Comparison of ENCODE assay signal across 8 cellular contexts in the genomic region with DNA sequence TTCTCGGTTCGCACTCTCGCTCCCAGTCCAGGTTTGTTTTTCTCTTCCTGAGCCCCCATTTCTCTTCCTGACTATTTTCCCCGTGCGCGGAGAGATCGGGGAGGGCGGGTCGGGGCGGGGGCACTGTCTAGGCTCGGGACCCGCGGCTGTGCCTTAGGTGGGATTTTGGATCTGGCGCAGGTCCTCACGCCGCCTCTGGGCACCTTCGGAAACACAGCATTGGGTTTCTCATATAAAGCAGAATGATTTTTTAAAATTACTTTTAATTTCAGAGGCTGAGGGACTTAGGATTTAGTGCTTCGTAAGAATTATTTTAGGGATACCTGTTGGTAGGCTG. TPM values are rescaled to one million over a fixed set of nuclear protein-coding genes. Genes with fewer than 3 reads are reported as not detected.
DNase-seq lines count a peak whose midpoint lies in the region; ATAC-seq and TF ChIP-seq lines count a peak whose summit lies in the region.

No MANE protein-coding gene starts in this region.

- no peak overlapping the region for H3K14ac ChIP-seq in mesenchymal stem cell (ENCODE audit: low read length in 2 of 2)

- no peak overlapping the region for H2BK120ac ChIP-seq in mesenchymal stem cell (ENCODE audit: low read depth, low read length)

- no peak overlapping the region for H4K91ac ChIP-seq in mesenchymal stem cell (ENCODE audit: low read length)

- H4K8ac ChIP-seq in mesenchymal stem cell (ENCODE audit: low read length): no peak overlapping the region

- H3K4me1 Mint-ChIP-seq in chondrocyte (ENCODE audit: low read depth): peaks cover 15% of the 10 kb centered on the region
- H3K4me1 Mint-ChIP-seq in stimulated activated naive CD8-positive, alpha-beta T cell treated with anti-CD3 and anti-CD28 coated beads, Interleukin-15, amount 100 ng/mL, for 72 hours: peaks cover 57% of the 10 kb centered on the region

- peak overlapping the region; percentile 51 for H2AFZ ChIP-seq in mesenchymal stem cell (ENCODE audit: low read depth, low read length)

- H3K79me1 ChIP-seq in mesenchymal stem cell (replicated peaks; ENCODE audit: low read length, poor library complexity, severe bottlenecking): peaks cover 2% of the 10 kb centered on the region

- peak overlapping the region; percentile 79 for H3K4me3 Mint-ChIP-seq in chondrocyte (ENCODE audit: unreplicated experiment)
- H3K4me3 Mint-ChIP-seq in stimulated activated naive CD8-positive, alpha-beta T cell treated with anti-CD3 and anti-CD28 coated beads, Interleukin-15, amount 100 ng/mL, for 72 hours: peak overlapping the region; percentile 84 to 92

- peak overlapping the region; percentile 77 to 87 for H3K4me3 ChIP-seq in mesenchymal stem cell (ENCODE audit: insufficient read depth in 1 of 2, low read depth in 1 of 2, low read length in 2 of 2)

- DNase-seq in Daoy (ENCODE audit: low read depth): peak; percentile 62
- DNase-seq in T-helper 9 cell: peak; percentile 10
- no peak for DNase-seq in chondrocyte (ENCODE audit: low spot score)
- DNase-seq in mesenchymal stem cell: peak; percentile 26
- DNase-seq in stimulated activated naive CD8-positive, alpha-beta T cell treated with anti-CD3 and anti-CD28 coated beads, Interleukin-15, amount 100 ng/mL, for 72 hours: peak; percentile 39 to 59
- DNase-seq in effector CD8-positive, alpha-beta T cell (lab: John Stamatoyannopoulos, UW): no peak
- DNase-seq in COR-L47 (lab: John Stamatoyannopoulos, UW): no peak

- no peak overlapping the region for H2AK5ac ChIP-seq in mesenchymal stem cell (ENCODE audit: low read length, severe bottlenecking)

- H3K4ac ChIP-seq in mesenchymal stem cell (ENCODE audit: low read depth in 1 of 2, low read length in 2 of 2): no peak overlapping the region

- H2BK15ac ChIP-seq in mesenchymal stem cell (ENCODE audit: low read depth, poor library complexity, severe bottlenecking): no peak overlapping the region

- H3K36me3 ChIP-seq in mesenchymal stem cell (ENCODE audit: control insufficient read depth in 1 of 2, insufficient read depth in 2 of 2, low read depth in 1 of 2, low read length in 2 of 2): no peaks in the 10 kb centered on the region

- peak overlapping the region in 1 of 2 experiments; percentile 34 for H3K18ac ChIP-seq in mesenchymal stem cell (ENCODE audit: low read depth in 1 of 2, low read length in 2 of 2)

- no peaks in the 10 kb centered on the region for H3K9me3 ChIP-seq in mesenchymal stem cell (ENCODE audit: control insufficient read depth, low read length)

- WGBS in mesenchymal stem cell: 2% methylated on average over 13 of the region's 18 CpGs

- peaks cover 2% of the 10 kb centered on the region for H3K36me3 Mint-ChIP-seq in chondrocyte (ENCODE audit: low read depth)

- H3K23ac ChIP-seq in mesenchymal stem cell (ENCODE audit: low read length in 2 of 2): no peak overlapping the region

- H3K4me2 ChIP-seq in mesenchymal stem cell (ENCODE audit: low read length, poor library complexity, severe bottlenecking): peak overlapping the region; percentile 99

- peaks cover 0 to 15% of the 10 kb centered on the region in 2 experiments for H3K27me3 ChIP-seq in mesenchymal stem cell (ENCODE audit: control insufficient read depth in 1 of 2, insufficient read depth in 1 of 2, low read length in 2 of 2)

- no peaks in the 10 kb centered on the region for H3K27me3 Mint-ChIP-seq in chondrocyte (ENCODE audit: low read depth)
- peaks cover 5% of the 10 kb centered on the region for H3K27me3 Mint-ChIP-seq in stimulated activated naive CD8-positive, alpha-beta T cell treated with anti-CD3 and anti-CD28 coated beads, Interleukin-15, amount 100 ng/mL, for 72 hours

- H2BK5ac ChIP-seq in mesenchymal stem cell (ENCODE audit: low read depth, low read length, poor library complexity, severe bottlenecking): no peak overlapping the region

- no peak overlapping the region for H3K27ac ChIP-seq in mesenchymal stem cell (ENCODE audit: low read length, poor library complexity, severe bottlenecking)

- no peak overlapping the region for H2BK12ac ChIP-seq in mesenchymal stem cell (ENCODE audit: low read length in 2 of 2)

- TF ChIP-seq CTCF in chondrocyte (IDR thresholded peaks at IDR 0.05): peak; percentile 74

- no peaks in the 10 kb centered on the region for H3K9me3 Mint-ChIP-seq in chondrocyte (ENCODE audit: low read depth)
- no peaks in the 10 kb centered on the region for H3K9me3 Mint-ChIP-seq in stimulated activated naive CD8-positive, alpha-beta T cell treated with anti-CD3 and anti-CD28 coated beads, Interleukin-15, amount 100 ng/mL, for 72 hours

- no peak overlapping the region for H3K27ac Mint-ChIP-seq in chondrocyte (ENCODE audit: unreplicated experiment)
- peak overlapping the region; percentile 96 to 98 for H3K27ac Mint-ChIP-seq in stimulated activated naive CD8-positive, alpha-beta T cell treated with anti-CD3 and anti-CD28 coated beads, Interleukin-15, amount 100 ng/mL, for 72 hours

- peak; percentile 12 for ATAC-seq in HG02970 (IDR thresholded peaks at IDR 0.05; ENCODE audit: low FRiP score, unreplicated experiment)
- ATAC-seq in stimulated activated naive CD8-positive, alpha-beta T cell treated with anti-CD3 and anti-CD28 coated beads, Interleukin-15, amount 100 ng/mL, for 72 hours: peak; percentile 29

- H3K9ac ChIP-seq in mesenchymal stem cell (ENCODE audit: low read length): peak overlapping the region; percentile 66

- H3K4me1 ChIP-seq in mesenchymal stem cell (ENCODE audit: control insufficient read depth, insufficient read depth, low read depth, low read length): peaks cover 7% of the 10 kb centered on the region

RNA-seq across cellular contexts. Expression of gene STX11, which starts 0.3 kb away (rescaled TPM):
- 4.6 and 6.3 TPM in 2 replicates for total RNA-seq in Daoy (2014; rRNA removed; shearing (Covaris generic))
- total RNA-seq in chondrocyte: 1.6 to 3.1 TPM (median 2.9 TPM) in 3 replicates
- polyA plus RNA-seq in mesenchymal stem cell (2013, experiment 1 of 2): 0.47 TPM
- 0.60 TPM for polyA plus RNA-seq in mesenchymal stem cell (2013, experiment 2 of 2)

RNA-seq across cellular contexts. Expression of gene SF3B5, which starts 55.3 kb away (rescaled TPM):
- total RNA-seq in Daoy (2014; rRNA removed; shearing (Covaris generic)): 200 TPM in 2 replicates
- total RNA-seq in chondrocyte: 97.9 to 118 TPM (median 101 TPM) in 3 replicates
- 218 TPM for polyA plus RNA-seq in mesenchymal stem cell (2013, experiment 1 of 2)
- polyA plus RNA-seq in mesenchymal stem cell (2013, experiment 2 of 2): 215 TPM

Comparison
In these comparisons a context has a peak if more than half of its experiments do, and no peak if none do; other contexts are left out.
1. DNase-seq: peak in Daoy (single experiment), T-helper 9 cell (single experiment), mesenchymal stem cell (single experiment) and stimulated activated naive CD8-positive, alpha-beta T cell treated with anti-CD3 and anti-CD28 coated beads, Interleukin-15, amount 100 ng/mL, for 72 hours (2 of 2); none in chondrocyte (single experiment), effector CD8-positive, alpha-beta T cell (single experiment) and COR-L47 (single experiment).